13 cellular contexts compared by ENCODE assay signal in genomic region chr10:27526242-27526641, GRCh38. TPM values are rescaled to one million over a fixed set of nuclear protein-coding genes. Genes with fewer than 3 reads are reported as not detected.
DNase-seq lines count a peak whose midpoint lies in the region; ATAC-seq and TF ChIP-seq lines count a peak whose summit lies in the region.
"Had no signal": no experiment of that assay in that cellular context is flagged by ENCODE, and none has a peak within 500 bp of the region (broad histone marks: within the 10 kb centered on the region; RNA-seq: fewer than 3 reads in every experiment).

No MANE protein-coding gene starts in this region.

- H3K4me1 ChIP-seq in KMS-11 (ENCODE audit: low read depth, poor library complexity, severe bottlenecking): peaks cover 87% of the 10 kb centered on the region
- no peaks in the 10 kb centered on the region for H3K4me1 ChIP-seq in fibroblast of lung (ENCODE audit: control insufficient read depth, extremely low read depth, insufficient read depth, low read length)
- H3K4me1 ChIP-seq in neutrophil (ENCODE audit: control insufficient read depth in 1 of 2, insufficient read depth in 1 of 2, low read depth in 1 of 2, low read length in 1 of 2): peaks cover 21 to 41% of the 10 kb centered on the region in 2 experiments

- no peaks in the 10 kb centered on the region for H3K9me3 ChIP-seq in fibroblast of lung (ENCODE audit: control insufficient read depth, insufficient read depth, low read depth, low read length)
- H3K9me3 ChIP-seq in neutrophil: no peaks in the 10 kb centered on the region

- H2AFZ ChIP-seq in KMS-11 (ENCODE audit: low read depth): no peak overlapping the region
- no peak overlapping the region for H2AFZ ChIP-seq in fibroblast of lung (ENCODE audit: low read length)

- DNase-seq in AG20443 (ENCODE audit: low spot score): peak; percentile 14
- no peak for DNase-seq in fibroblast of lung (ENCODE audit: low read depth in 2 of 2)
- no peak for DNase-seq in putamen (ENCODE audit: low spot score)
- DNase-seq in NCI-H748 treated with DMSO at 0.1 percent for 48 hours (lab: John Stamatoyannopoulos, UW): no peak
- DNase-seq: ACHN; CD4-positive, alpha-beta T cell; HFFc6; NCI-H1417; NCI-H2029 had no signal

- H3K36me3 ChIP-seq in KMS-11 (ENCODE audit: insufficient read depth): no peaks in the 10 kb centered on the region
- no peaks in the 10 kb centered on the region for H3K36me3 ChIP-seq in fibroblast of lung (ENCODE audit: control insufficient read depth, insufficient read depth, low read length)
- peaks cover 7% of the 10 kb centered on the region for H3K36me3 ChIP-seq in neutrophil

- ATAC-seq in GM21360 (IDR thresholded peaks at IDR 0.05; ENCODE audit: unreplicated experiment): no peak
- ATAC-seq: HepG2 had no signal

- H3K4me3 ChIP-seq in KMS-11 (IDR thresholded peaks at IDR 0.05; ENCODE audit: insufficient read depth, low read depth, low read length) (no peak overlapping the region), fibroblast of lung (replicated peaks in 1 of 4; ENCODE audit: control extremely low read depth in 1 of 4, insufficient read depth in 1 of 4, low read depth in 3 of 4, low read length in 4 of 4) (no peak overlapping the region), neutrophil (ENCODE audit: low read depth in 1 of 2, low read length in 1 of 2) (no peak overlapping the region)

- H4K20me1 ChIP-seq in KMS-11 (ENCODE audit: insufficient read depth) (no peaks in the 10 kb centered on the region), fibroblast of lung (ENCODE audit: control insufficient read depth, extremely low read depth, insufficient read depth, low read length) (no peaks in the 10 kb centered on the region)

- H3K27ac ChIP-seq in KMS-11 (peak overlapping the region; percentile 82; the same call in 1 of the 2 replicates), fibroblast of lung (ENCODE audit: insufficient read depth, low read length) (peak overlapping the region; percentile 16), neutrophil (peak overlapping the region; percentile 36)

- H3K9ac ChIP-seq in KMS-11: no peak overlapping the region
- H3K9ac ChIP-seq in fibroblast of lung (ENCODE audit: insufficient read depth, low read length): no peak overlapping the region

- TF ChIP-seq CTCF in KMS-11 (conservative IDR thresholded peaks at IDR 0.05; ENCODE audit: low read depth, low read length) (no peak), fibroblast of lung (conservative IDR thresholded peaks at IDR 0.05 in 1 of 2, IDR thresholded peaks at IDR 0.05 in 1 of 2; ENCODE audit: low read depth in 1 of 2, low read length in 2 of 2) (no peak), neutrophil (IDR thresholded peaks at IDR 0.05) (no peak)

- H3K79me2 ChIP-seq in KMS-11 (ENCODE audit: insufficient read depth, low read depth) (peaks cover 57% of the 10 kb centered on the region), fibroblast of lung (ENCODE audit: control insufficient read depth, insufficient read depth, low read length) (peaks cover 30% of the 10 kb centered on the region)

- no peaks in the 10 kb centered on the region for H3K27me3 ChIP-seq in KMS-11 (ENCODE audit: insufficient read depth, low read depth)
- H3K27me3 ChIP-seq in fibroblast of lung (ENCODE audit: control insufficient read depth, insufficient read depth, low read length): no peaks in the 10 kb centered on the region
- no peaks in the 10 kb centered on the region for H3K27me3 ChIP-seq in neutrophil

- H3K4me2 ChIP-seq in KMS-11: peak overlapping the region; percentile 71; the same call in 1 of the 2 replicates
- H3K4me2 ChIP-seq in fibroblast of lung (ENCODE audit: extremely low read depth, insufficient read depth, low read length): no peak overlapping the region

RNA-seq across cellular contexts. Expression of gene RAB18, which starts 22.1 kb away (rescaled TPM):
- 36.0 and 42.1 TPM in 2 replicates for total RNA-seq in fibroblast of lung
- 74.4 and 95.2 TPM in 2 replicates for polyA plus RNA-seq in fibroblast of lung
- 78.8 and 83.1 TPM in 2 replicates for polyA plus RNA-seq in fibroblast of lung (2012)
- polyA minus RNA-seq in fibroblast of lung (ENCODE audit: low replicate concordance): 1.3 and 1.7 TPM in 2 replicates

Comparison
In these comparisons a context has a peak if more than half of its experiments do, and no peak if none do; other contexts are left out.
1. H3K27ac ChIP-seq: peak in every context shown above with its lines; median percentile 82 in KMS-11; 36 in neutrophil; 16 in fibroblast of lung.